38 cellular contexts compared by ENCODE assay signal in the genomic region with DNA sequence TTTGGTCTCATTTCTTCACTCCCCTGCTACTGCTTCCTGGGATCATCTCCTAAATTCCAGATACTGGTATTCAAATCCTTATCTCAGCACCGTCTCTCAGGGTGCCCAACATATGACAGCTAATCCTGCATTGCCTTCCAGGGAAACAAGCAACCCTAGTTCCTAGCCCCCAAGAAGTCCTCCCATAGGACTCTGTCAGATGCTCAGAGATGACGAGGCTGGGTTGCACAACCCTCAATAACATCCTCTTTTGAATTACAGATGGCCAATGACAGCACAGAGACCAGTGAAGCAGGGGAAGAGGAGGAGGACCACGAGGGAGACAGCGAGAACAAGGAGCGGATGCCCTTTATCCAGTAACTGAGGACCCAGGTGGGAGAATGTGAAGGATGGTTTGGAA. TPM values are rescaled to one million over a fixed set of nuclear protein-coding genes. Genes with fewer than 3 reads are reported as not detected.
"Had no signal": no experiment of that assay in that cellular context is flagged by ENCODE, and none has a peak within 500 bp of the region (broad histone marks: within the 10 kb centered on the region; RNA-seq: fewer than 3 reads in every experiment).

No MANE protein-coding gene starts in this region.

- H2AFZ ChIP-seq: neural progenitor cell, parathyroid adenoma had no signal

- H3K27ac Mint-ChIP-seq: naive thymus-derived CD4-positive, alpha-beta T cell; nephron; neural progenitor cell; progenitor cell of endocrine pancreas; stimulated activated effector memory CD8-positive, alpha-beta T cell treated with anti-CD3 and anti-CD28 coated beads, Interleukin-12 subunit alpha, Interleukin-12 subunit beta, amount 100 ng/mL, for 72 hours had no signal

- DNase-seq: colonic mucosa; dermis blood vessel endothelial cell; effector memory CD4-positive, alpha-beta T cell; foreskin keratinocyte; glutamatergic neuron; heart right ventricle; hippocampal formation; left cardiac atrium; left lung; mesendoderm; midbrain; naive thymus-derived CD4-positive, alpha-beta T cell; sigmoid colon; stimulated activated CD4-positive, alpha-beta T cell treated with anti-CD3 and anti-CD28 coated beads, Interleukin-2, amount 100 ng/mL, for 24 hours; stimulated activated CD4-positive, alpha-beta T cell treated with anti-CD3 and anti-CD28 coated beads, Interleukin-4, amount 100 ng/mL, for 24 hours; stimulated activated naive CD4-positive, alpha-beta T cell treated with Interleukin-2 at 50 U/mL for 16 hours; stomach; thyroid gland; trophoblast cell had no signal

- H3K9me3 Mint-ChIP-seq: nephron; neural progenitor cell; stimulated activated effector memory CD8-positive, alpha-beta T cell treated with anti-CD3 and anti-CD28 coated beads, Interleukin-12 subunit alpha, Interleukin-12 subunit beta, amount 100 ng/mL, for 72 hours had no signal

- H3K27me3 ChIP-seq: colonic mucosa, foreskin keratinocyte, neural progenitor cell, right atrium auricular region, sigmoid colon, thyroid gland had no signal

- ATAC-seq: foreskin keratinocyte; gastroesophageal sphincter; heart right ventricle; left cardiac atrium; left lung; naive thymus-derived CD4-positive, alpha-beta T cell had no signal

- H3K9ac ChIP-seq: neural progenitor cell, parathyroid adenoma had no signal

- FAIRE-seq: endothelial cell of umbilical vein, islet of Langerhans had no signal

- H3K9me3 ChIP-seq: colonic mucosa, esophagus muscularis mucosa, gastroesophageal sphincter, heart right ventricle, left lung, right atrium auricular region, sigmoid colon, stomach, thyroid gland had no signal

- H3K27ac ChIP-seq: colonic mucosa, esophagus muscularis mucosa, foreskin keratinocyte, gastroesophageal sphincter, heart right ventricle, left lung, neural progenitor cell, parathyroid adenoma, right atrium auricular region, sigmoid colon, stomach, thyroid gland had no signal

- H3K36me3 Mint-ChIP-seq: naive thymus-derived CD4-positive, alpha-beta T cell; stimulated activated effector memory CD8-positive, alpha-beta T cell treated with anti-CD3 and anti-CD28 coated beads, Interleukin-12 subunit alpha, Interleukin-12 subunit beta, amount 100 ng/mL, for 72 hours had no signal

- H3K4me1 ChIP-seq: colonic mucosa, esophagus muscularis mucosa, foreskin keratinocyte, gastroesophageal sphincter, heart right ventricle, left lung, parathyroid adenoma, right atrium auricular region, sigmoid colon, stomach, thyroid gland had no signal

- H3K79me2 ChIP-seq: parathyroid adenoma had no signal

- H3K4me2 ChIP-seq: neural progenitor cell had no signal

- H3K4me3 ChIP-seq: colonic mucosa, esophagus muscularis mucosa, gastroesophageal sphincter, heart right ventricle, left lung, neural progenitor cell, right atrium auricular region, sigmoid colon, stomach, thyroid gland had no signal

- H3K4me1 Mint-ChIP-seq: naive thymus-derived CD4-positive, alpha-beta T cell; nephron; stimulated activated effector memory CD8-positive, alpha-beta T cell treated with anti-CD3 and anti-CD28 coated beads, Interleukin-12 subunit alpha, Interleukin-12 subunit beta, amount 100 ng/mL, for 72 hours had no signal

- H3K4me3 Mint-ChIP-seq: naive thymus-derived CD4-positive, alpha-beta T cell; nephron; neural progenitor cell; stimulated activated effector memory CD8-positive, alpha-beta T cell treated with anti-CD3 and anti-CD28 coated beads, Interleukin-12 subunit alpha, Interleukin-12 subunit beta, amount 100 ng/mL, for 72 hours had no signal

- H3K36me3 ChIP-seq: colonic mucosa, gastroesophageal sphincter, left lung, neural progenitor cell, right atrium auricular region, sigmoid colon, stomach had no signal

RNA-seq across cellular contexts. Expression of a gene that starts 45.0 kb away (rescaled TPM):
- total RNA-seq: colonic mucosa; dermis blood vessel endothelial cell; endothelial cell of umbilical vein; epithelial cell of proximal tubule; fibroblast of lung; foreskin keratinocyte; heart right ventricle; kidney epithelial cell; left cardiac atrium; left lung; lower leg skin; lung microvascular endothelial cell; naive thymus-derived CD4-positive, alpha-beta T cell; osteoblast; progenitor cell of endocrine pancreas; right atrium auricular region; sigmoid colon; skeletal muscle tissue; subcutaneous adipose tissue; temporal lobe; thyroid gland had no signal
- polyA plus RNA-seq: endothelial cell of umbilical vein; fibroblast of lung; foreskin keratinocyte; heart right ventricle; naive thymus-derived CD4-positive, alpha-beta T cell; sigmoid colon had no signal
